In the genomic region with DNA sequence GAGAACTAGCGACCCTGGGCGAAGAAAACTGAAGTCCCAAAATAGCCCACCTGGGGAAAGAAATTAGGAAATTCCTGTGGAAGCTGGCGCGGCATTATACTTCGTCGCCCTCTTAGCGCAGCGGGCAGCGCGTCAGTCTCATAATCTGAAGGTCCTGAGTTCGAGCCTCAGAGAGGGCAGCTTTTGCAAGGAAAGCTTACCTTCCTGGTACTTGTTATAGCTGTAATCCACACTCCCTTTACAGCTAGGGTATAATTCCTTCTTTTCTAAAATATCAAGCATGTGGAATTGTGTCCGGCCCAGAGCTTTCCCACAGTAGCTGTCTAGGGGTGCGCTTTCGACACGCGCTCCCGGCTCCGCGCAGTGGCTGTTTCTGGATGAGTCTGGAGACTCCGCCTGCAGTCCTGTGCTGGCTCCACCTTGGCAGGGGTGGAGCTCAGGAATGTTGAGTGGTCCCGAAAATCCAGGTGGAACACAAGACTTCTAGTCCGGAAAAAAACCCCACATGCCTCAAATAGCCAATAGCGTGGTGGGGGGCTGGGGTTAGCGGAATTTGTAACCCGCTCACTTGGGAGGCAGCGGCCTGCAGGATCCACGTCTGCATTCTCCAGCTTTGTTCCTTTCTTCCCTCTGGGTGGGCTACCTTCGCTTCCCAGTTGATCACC, we compare ENCODE assay signal across 12 cellular contexts.
DNase-seq lines count a peak whose midpoint lies in the region; ATAC-seq and TF ChIP-seq lines count a peak whose summit lies in the region.
"Had no signal": no experiment of that assay in that cellular context is flagged by ENCODE, and none has a peak within 500 bp of the region (broad histone marks: within the 10 kb centered on the region; RNA-seq: fewer than 3 reads in every experiment).

No MANE protein-coding gene starts in this region.

- peaks cover 14% of the 10 kb centered on the region for H3K4me1 Mint-ChIP-seq in osteocyte (ENCODE audit: unreplicated experiment)

- TF ChIP-seq CTCF in fibroblast of pulmonary artery (IDR thresholded peaks at IDR 0.05; ENCODE audit: low read length, missing control alignments) (no peak), osteocyte (IDR thresholded peaks at IDR 0.05) (no peak)

- peaks cover 13% of the 10 kb centered on the region for H3K9me3 Mint-ChIP-seq in osteocyte (ENCODE audit: unreplicated experiment)

- no peaks in the 10 kb centered on the region for H3K36me3 Mint-ChIP-seq in osteocyte (ENCODE audit: unreplicated experiment)

- H3K27me3 Mint-ChIP-seq in osteocyte (ENCODE audit: unreplicated experiment): peaks cover 31% of the 10 kb centered on the region

- H3K4me3 Mint-ChIP-seq in osteocyte (ENCODE audit: unreplicated experiment): peak overlapping the region; percentile 69
- H3K4me3 Mint-ChIP-seq: stimulated activated effector memory CD8-positive, alpha-beta T cell treated with anti-CD3 and anti-CD28 coated beads, Interleukin-12 subunit alpha, Interleukin-12 subunit beta, amount 100 ng/mL, for 72 hours had no signal

- H3K27ac Mint-ChIP-seq in osteocyte (ENCODE audit: unreplicated experiment): no peak overlapping the region
- H3K27ac Mint-ChIP-seq: activated T-helper 2 cell treated with anti-CD3 and anti-CD28 coated beads, Interferon-gamma antibody, Interleukin-2, Interleukin-4, amounts not matched to agents 10 μg/mL and 5 μg/mL and 100 μg/mL, durations not matched to agents 14 hours and 24 hours and 36 hours; stimulated activated effector memory CD8-positive, alpha-beta T cell treated with anti-CD3 and anti-CD28 coated beads, Interleukin-12 subunit alpha, Interleukin-12 subunit beta, amount 100 ng/mL, for 72 hours had no signal

- peak; percentile 16 for DNase-seq in GM04504 (ENCODE audit: low read depth)
- peak; percentile 79 for DNase-seq in RPMI7951 (ENCODE audit: low read depth)
- peak; percentile 47 for DNase-seq in fibroblast of pulmonary artery (ENCODE audit: low read depth)
- peak; percentile 60 for DNase-seq in osteocyte (ENCODE audit: extremely low spot score, unreplicated experiment)
- DNase-seq in GOT3 (lab: John Stamatoyannopoulos, UW): no peak
- no peak for DNase-seq in COR-L47 (lab: John Stamatoyannopoulos, UW)
- DNase-seq in SW480 (ENCODE audit: low spot score): no peak
- DNase-seq: SW 1271 had no signal

- peak overlapping the region; percentile 12 for H3K4me3 ChIP-seq in fibroblast of pulmonary artery (replicated peaks; ENCODE audit: low read depth, low read length)

- ATAC-seq in HG03457 (IDR thresholded peaks at IDR 0.05; ENCODE audit: unreplicated experiment): no peak
- ATAC-seq: esophagus mucosa; stimulated activated effector memory CD8-positive, alpha-beta T cell treated with anti-CD3 and anti-CD28 coated beads, Interleukin-12 subunit alpha, Interleukin-12 subunit beta, amount 100 ng/mL, for 72 hours had no signal

Comparison
In these comparisons a context has a peak if more than half of its experiments do, and no peak if none do; other contexts are left out.
1. DNase-seq: peak in GM04504 (single experiment), RPMI7951 (single experiment), fibroblast of pulmonary artery (single experiment) and osteocyte (single experiment); none in GOT3 (single experiment), COR-L47 (single experiment) and SW480 (single experiment).